In genomic region chr15:78108300-78109084, GRCh38 we compare ENCODE assay signal across 8 cellular contexts. TPM values are rescaled to one million over a fixed set of nuclear protein-coding genes. Genes with fewer than 3 reads are reported as not detected.
DNase-seq lines count a peak whose midpoint lies in the region; ATAC-seq and TF ChIP-seq lines count a peak whose summit lies in the region.

No MANE protein-coding gene starts in this region.

- peaks cover 4 to 37% (median 28%) of the 10 kb centered on the region in 4 donors for H3K4me1 Mint-ChIP-seq in CD4-positive, CD25-positive, alpha-beta regulatory T cell
- peaks cover 37 to 44% of the 10 kb centered on the region in 2 donors for H3K4me1 Mint-ChIP-seq in immature natural killer cell

- peak overlapping the region in 2 of 4 donors; percentile 12 to 41 for H3K4me3 Mint-ChIP-seq in CD4-positive, CD25-positive, alpha-beta regulatory T cell
- H3K4me3 Mint-ChIP-seq in immature natural killer cell: no peak overlapping the region

- DNase-seq in CD4-positive, CD25-positive, alpha-beta regulatory T cell: peak; percentile 73 to 92 (median 82)
- DNase-seq in GM23248: peak; percentile 94
- peak; percentile 65 for DNase-seq in NCI-H2196 (lab: John Stamatoyannopoulos, UW; ENCODE audit: unreplicated experiment)
- peak; percentile 83 for DNase-seq in WERI-Rb-1
- DNase-seq in brain pericyte (ENCODE audit: low read depth, low spot score): peak; percentile 27
- peak; percentile 75 to 82 (median 80) for DNase-seq in immature natural killer cell
- peak; percentile 68 to 73 for DNase-seq in stimulated activated CD4-positive, alpha-beta T cell treated with anti-CD3 and anti-CD28 coated beads, Interleukin-15, amount 100 ng/mL, for 1 hour (ENCODE audit: low read depth in 1 of 2, low spot score in 1 of 2)
- no peak for DNase-seq in NCI-H1048 (lab: John Stamatoyannopoulos, UW)

- H3K27ac Mint-ChIP-seq in CD4-positive, CD25-positive, alpha-beta regulatory T cell: peak overlapping the region in 1 of 3 donors; percentile 66
- peak overlapping the region in 1 of 6 donors; percentile 10 for H3K27ac Mint-ChIP-seq in immature natural killer cell

- H3K9me3 ChIP-seq in CD4-positive, CD25-positive, alpha-beta regulatory T cell (ENCODE audit: control insufficient read depth in 2 of 2, low read length in 2 of 2): no peaks in the 10 kb centered on the region
- H3K9me3 ChIP-seq in GM23248 (ENCODE audit: low read depth): no peaks in the 10 kb centered on the region
- no peaks in the 10 kb centered on the region for H3K9me3 ChIP-seq in WERI-Rb-1 (ENCODE audit: severe bottlenecking)

- no peaks in the 10 kb centered on the region for H3K36me3 ChIP-seq in CD4-positive, CD25-positive, alpha-beta regulatory T cell (ENCODE audit: control insufficient read depth, insufficient read depth, low read length)
- H3K36me3 ChIP-seq in GM23248 (ENCODE audit: low read depth) (no peaks in the 10 kb centered on the region), WERI-Rb-1 (peaks cover 7% of the 10 kb centered on the region)

- H3K4me1 ChIP-seq in CD4-positive, CD25-positive, alpha-beta regulatory T cell (ENCODE audit: control insufficient read depth, insufficient read depth, low read length, poor library complexity, severe bottlenecking): peaks cover 28% of the 10 kb centered on the region
- H3K4me1 ChIP-seq in GM23248 (ENCODE audit: insufficient read depth): no peaks in the 10 kb centered on the region

- no peak overlapping the region for H3K4me3 ChIP-seq in CD4-positive, CD25-positive, alpha-beta regulatory T cell (ENCODE audit: low read depth, low read length)
- H3K4me3 ChIP-seq in GM23248: no peak overlapping the region
- H3K4me3 ChIP-seq in WERI-Rb-1 (ENCODE audit: low read depth, low read length): no peak overlapping the region

- no peaks in the 10 kb centered on the region for H4K20me1 ChIP-seq in GM23248 (ENCODE audit: insufficient read depth)

- ATAC-seq in CD4-positive, CD25-positive, alpha-beta regulatory T cell (ENCODE audit: low read depth in 2 of 2): peak; percentile 73 to 78

- H3K27me3 Mint-ChIP-seq in CD4-positive, CD25-positive, alpha-beta regulatory T cell: peaks cover 6% of the 10 kb centered on the region
- H3K27me3 Mint-ChIP-seq in immature natural killer cell (ENCODE audit: low read depth in 3 of 3): peaks cover 3 to 8% (median 5%) of the 10 kb centered on the region in 3 donors

- H3K79me2 ChIP-seq in GM23248 (ENCODE audit: insufficient read depth): no peaks in the 10 kb centered on the region

- no peaks in the 10 kb centered on the region for H3K36me3 Mint-ChIP-seq in CD4-positive, CD25-positive, alpha-beta regulatory T cell
- H3K36me3 Mint-ChIP-seq in immature natural killer cell: no peaks in the 10 kb centered on the region

- no peaks in the 10 kb centered on the region for H3F3A ChIP-seq in GM23248 (ENCODE audit: insufficient read depth)

- H3K4me2 ChIP-seq in GM23248 (ENCODE audit: unreplicated experiment): no peak overlapping the region

- in situ Hi-C loops in GM23248 (cut with MboI): loop anchor here (5.0 kb wide), 1 partner anchor 141 kb away; no protein-coding TSS in a partner anchor

- 29 to 30% methylated on average over 11 of the region's 11 CpGs for WGBS in GM23248 (ENCODE audit: low coverage in 1 of 2, low lambda C conversion rate in 2 of 2, missing lambda C conversion rate in 2 of 2), 2 experiments

- H3K27me3 ChIP-seq in CD4-positive, CD25-positive, alpha-beta regulatory T cell (ENCODE audit: control insufficient read depth, insufficient read depth, low read length): no peaks in the 10 kb centered on the region
- H3K27me3 ChIP-seq in GM23248 (replicated peaks; ENCODE audit: insufficient read depth) (no peaks in the 10 kb centered on the region), WERI-Rb-1 (ENCODE audit: insufficient read depth, low read depth, severe bottlenecking) (no peaks in the 10 kb centered on the region)

- no peaks in the 10 kb centered on the region for H3K9me3 Mint-ChIP-seq in CD4-positive, CD25-positive, alpha-beta regulatory T cell
- no peaks in the 10 kb centered on the region for H3K9me3 Mint-ChIP-seq in immature natural killer cell

- peak; percentile 89 for TF ChIP-seq CTCF in WERI-Rb-1 (IDR thresholded peaks at IDR 0.05; ENCODE audit: low read depth, low read length)

- H2AFZ ChIP-seq in GM23248: no peak overlapping the region

- H3K9me2 ChIP-seq in GM23248 (ENCODE audit: insufficient read depth): no peaks in the 10 kb centered on the region

- no peak overlapping the region for H3K9ac ChIP-seq in GM23248

- no peak overlapping the region for H3K27ac ChIP-seq in CD4-positive, CD25-positive, alpha-beta regulatory T cell (ENCODE audit: insufficient read depth, low read length, poor library complexity, severe bottlenecking)
- H3K27ac ChIP-seq in GM23248: no peak overlapping the region
- no peak overlapping the region for H3K27ac ChIP-seq in WERI-Rb-1

RNA-seq across cellular contexts. Expression of gene SH2D7, which starts 16.1 kb away (rescaled TPM):
- not detected for total RNA-seq in CD4-positive, CD25-positive, alpha-beta regulatory T cell
- polyA plus RNA-seq in CD4-positive, CD25-positive, alpha-beta regulatory T cell: under 1 TPM in 1 of 4 donors, not detected in 3; 0.09 TPM
- total RNA-seq in GM23248 (2014; rRNA removed; shearing (Covaris generic)): not detected in 2 replicates
- not detected in 2 replicates for polyA plus RNA-seq in GM23248 (2016; fragmentation: Nextera tagmentation; extraction: Ambion mirVana)
- not detected for polyA plus RNA-seq in immature natural killer cell

RNA-seq across cellular contexts. Expression of gene CIB2, which starts 22.8 kb away (rescaled TPM):
- 1.2 TPM for total RNA-seq in CD4-positive, CD25-positive, alpha-beta regulatory T cell
- polyA plus RNA-seq in CD4-positive, CD25-positive, alpha-beta regulatory T cell: 1 to 10 TPM in 3 of 4 donors, under 1 TPM in 1; 0.94 to 2.7 (median 1.9) TPM
- 1.4 and 3.4 TPM in 2 replicates for total RNA-seq in GM23248 (2014; rRNA removed; shearing (Covaris generic))
- 2.3 and 2.9 TPM in 2 replicates for polyA plus RNA-seq in GM23248 (2016; fragmentation: Nextera tagmentation; extraction: Ambion mirVana)
- polyA plus RNA-seq in immature natural killer cell: 1 to 10 TPM in 2 of 3 donors, not detected in 1; 1.8 to 2.8 TPM

RNA-seq across cellular contexts. Expression of gene TBC1D2B, which starts 31.0 kb away (rescaled TPM):
- 117 TPM for total RNA-seq in CD4-positive, CD25-positive, alpha-beta regulatory T cell
- 10 to 100 TPM; 12.2 to 17.9 (median 15.4) TPM for polyA plus RNA-seq in CD4-positive, CD25-positive, alpha-beta regulatory T cell
- total RNA-seq in GM23248 (2014; rRNA removed; shearing (Covaris generic)): 40.5 and 42.0 TPM in 2 replicates
- polyA plus RNA-seq in GM23248 (2016; fragmentation: Nextera tagmentation; extraction: Ambion mirVana): 11.1 and 13.5 TPM in 2 replicates
- polyA plus RNA-seq in immature natural killer cell: 10 to 100 TPM in 1 of 3 donors, 1 to 10 TPM in 2; 3.5 to 10.2 (median 7.8) TPM

RNA-seq across cellular contexts. Expression of gene IDH3A, which starts 40.7 kb away (rescaled TPM):
- total RNA-seq in CD4-positive, CD25-positive, alpha-beta regulatory T cell: 51.9 TPM
- 10 to 100 TPM; 38.2 to 62.1 (median 46.8) TPM for polyA plus RNA-seq in CD4-positive, CD25-positive, alpha-beta regulatory T cell
- total RNA-seq in GM23248 (2014; rRNA removed; shearing (Covaris generic)): 47.1 and 94.0 TPM in 2 replicates
- polyA plus RNA-seq in GM23248 (2016; fragmentation: Nextera tagmentation; extraction: Ambion mirVana) (50.3 and 56.9 TPM in 2 replicates), immature natural killer cell (10 to 100 TPM; 39.6 to 59.7 (median 41.4) TPM)
